In genomic region chr6:139872635-139873034, GRCh38 we compare ENCODE assay signal across 25 cellular contexts.
A peak's percentile ranks its signal among the peaks of the same experiment; 100 is the strongest.
DNase-seq lines count a peak whose midpoint lies in the region; ATAC-seq, FAIRE-seq and TF ChIP-seq lines count a peak whose summit lies in the region.
"Had no signal": no experiment of that assay in that cellular context is flagged by ENCODE, and none has a peak within 500 bp of the region (broad histone marks: within the 10 kb centered on the region; RNA-seq: fewer than 3 reads in every experiment).

No MANE protein-coding gene starts in this region.

- no peaks in the 10 kb centered on the region for H3K79me1 ChIP-seq in mesenchymal stem cell (replicated peaks; ENCODE audit: low read length, poor library complexity, severe bottlenecking)

- no peak overlapping the region for H3K4me3 Mint-ChIP-seq in CD4-positive, alpha-beta T cell
- no peak overlapping the region for H3K4me3 Mint-ChIP-seq in activated naive CD4-positive, alpha-beta T cell treated with anti-CD3 and anti-CD28 coated beads, Interleukin-2, amount 10 ng/mL, durations not matched to agents 7 days and 5 days
- H3K4me3 Mint-ChIP-seq: activated CD4-positive, alpha-beta T cell treated with anti-CD3 and anti-CD28 coated beads for 36 hours; activated naive CD4-positive, alpha-beta T cell treated with anti-CD3 and anti-CD28 coated beads, Interleukin-2, amount 50 U/mL, for 24 hours; CD4-positive, alpha-beta memory T cell; effector memory CD8-positive, alpha-beta T cell; naive thymus-derived CD4-positive, alpha-beta T cell had no signal

- WGBS in K562 (ENCODE audit: insufficient coverage, low coverage, missing lambda C conversion rate) = 18% methylated on average over 2 of the region's 2 CpGs
- 100% methylated on average over 1 of the region's 2 CpGs for WGBS in mesenchymal stem cell
- WGBS in sigmoid colon, 2 donors = 13 to 34% methylated on average over 2 of the region's 2 CpGs

- no peaks in the 10 kb centered on the region for H3K36me3 ChIP-seq in K562 (ENCODE audit: control insufficient read depth, insufficient read depth, low read length)
- H3K36me3 ChIP-seq in mesenchymal stem cell (ENCODE audit: control insufficient read depth in 1 of 2, insufficient read depth in 2 of 2, low read depth in 1 of 2, low read length in 2 of 2) = no peaks in the 10 kb centered on the region
- H3K36me3 ChIP-seq in sigmoid colon = no peaks in the 10 kb centered on the region
- H3K36me3 ChIP-seq: HAP-1, vagina had no signal

- ATAC-seq in K562 = no peak
- ATAC-seq in CD4-positive, alpha-beta T cell (ENCODE audit: poor library complexity) = no peak
- no peak for ATAC-seq in GM21825 (IDR thresholded peaks at IDR 0.05; ENCODE audit: unreplicated experiment)
- ATAC-seq: activated CD4-positive, alpha-beta T cell treated with anti-CD3 and anti-CD28 coated beads for 36 hours; effector memory CD8-positive, alpha-beta T cell; esophagus mucosa; naive thymus-derived CD4-positive, alpha-beta T cell had no signal

- TF ChIP-seq CTCF in K562 (IDR thresholded peaks at IDR 0.05 in 2 of 3, conservative IDR thresholded peaks at IDR 0.05 in 1 of 3; ENCODE audit: insufficient read depth in 2 of 3, low read depth in 1 of 3, low read length in 3 of 3) (no peak), sigmoid colon (IDR thresholded peaks at IDR 0.05) (no peak)
- no peak for TF ChIP-seq CTCF in CD4-positive, alpha-beta T cell (IDR thresholded peaks at IDR 0.05)

- H3K4me1 Mint-ChIP-seq in CD4-positive, alpha-beta T cell (ENCODE audit: low read depth) = no peaks in the 10 kb centered on the region
- no peaks in the 10 kb centered on the region for H3K4me1 Mint-ChIP-seq in activated naive CD4-positive, alpha-beta T cell treated with anti-CD3 and anti-CD28 coated beads, Interleukin-2, amount 10 ng/mL, durations not matched to agents 7 days and 5 days
- H3K4me1 Mint-ChIP-seq: activated CD4-positive, alpha-beta T cell treated with anti-CD3 and anti-CD28 coated beads for 36 hours; activated naive CD4-positive, alpha-beta T cell treated with anti-CD3 and anti-CD28 coated beads, Interleukin-2, amount 50 U/mL, for 24 hours had no signal

- no peaks in the 10 kb centered on the region for H4K20me1 ChIP-seq in K562 (replicated peaks; ENCODE audit: control insufficient read depth, insufficient read depth, low read length)

- TF ChIP-seq RAD21 in K562 (CRISPR knock-in tag; conservative IDR thresholded peaks at IDR 0.05 in 1 of 2, IDR thresholded peaks at IDR 0.05 in 1 of 2) = no peak

- H3K4me3 ChIP-seq in K562 (no peak overlapping the region), mesenchymal stem cell (ENCODE audit: insufficient read depth in 1 of 2, low read depth in 1 of 2, low read length in 2 of 2) (no peak overlapping the region), sigmoid colon (no peak overlapping the region)
- H3K4me3 ChIP-seq: HAP-1, vagina had no signal

- H3K14ac ChIP-seq in mesenchymal stem cell (ENCODE audit: low read length in 2 of 2) = no peak overlapping the region

- H3K79me2 ChIP-seq in K562 (ENCODE audit: control insufficient read depth, insufficient read depth, low read length) = no peaks in the 10 kb centered on the region

- no peak overlapping the region for H4K91ac ChIP-seq in mesenchymal stem cell (ENCODE audit: low read length)

- no peak overlapping the region for H2BK15ac ChIP-seq in mesenchymal stem cell (ENCODE audit: low read depth, poor library complexity, severe bottlenecking)

- no peaks in the 10 kb centered on the region for H3K27me3 ChIP-seq in K562 (ENCODE audit: control insufficient read depth in 2 of 2, insufficient read depth in 2 of 2, low read length in 2 of 2)
- no peaks in the 10 kb centered on the region for H3K27me3 ChIP-seq in mesenchymal stem cell (ENCODE audit: control insufficient read depth in 1 of 2, insufficient read depth in 1 of 2, low read length in 2 of 2)
- H3K27me3 ChIP-seq in sigmoid colon = no peaks in the 10 kb centered on the region
- H3K27me3 ChIP-seq in CD4-positive, alpha-beta T cell (ENCODE audit: control insufficient read depth, insufficient read depth, low read length) = no peaks in the 10 kb centered on the region
- H3K27me3 ChIP-seq: vagina had no signal

- TF ChIP-seq EP300 in K562 (IDR thresholded peaks at IDR 0.05; ENCODE audit: low read length) = no peak
- peak in 1 of 4 donors; percentile 40 for TF ChIP-seq EP300 in sigmoid colon (IDR thresholded peaks at IDR 0.05)

- H3K4ac ChIP-seq in mesenchymal stem cell (ENCODE audit: low read depth in 1 of 2, low read length in 2 of 2) = no peak overlapping the region

- H3K9me3 Mint-ChIP-seq in CD4-positive, alpha-beta T cell = no peaks in the 10 kb centered on the region
- H3K9me3 Mint-ChIP-seq in activated naive CD4-positive, alpha-beta T cell treated with anti-CD3 and anti-CD28 coated beads, Interleukin-2, amount 10 ng/mL, durations not matched to agents 7 days and 5 days = no peaks in the 10 kb centered on the region
- H3K9me3 Mint-ChIP-seq: activated naive CD4-positive, alpha-beta T cell treated with anti-CD3 and anti-CD28 coated beads, Interleukin-2, amount 50 U/mL, for 24 hours; CD4-positive, alpha-beta memory T cell; effector memory CD8-positive, alpha-beta T cell; naive thymus-derived CD4-positive, alpha-beta T cell had no signal

- peak overlapping the region; percentile 19 for H4K8ac ChIP-seq in mesenchymal stem cell (ENCODE audit: low read length)

- no peak overlapping the region for H2BK120ac ChIP-seq in mesenchymal stem cell (ENCODE audit: low read depth, low read length)

- no peak overlapping the region for H2BK5ac ChIP-seq in mesenchymal stem cell (ENCODE audit: low read depth, low read length, poor library complexity, severe bottlenecking)

- H2AFZ ChIP-seq in K562 (ENCODE audit: low read depth, low read length) = 0 out of 2 replicates have a peak overlapping the region, but pooled peaks have one; percentile 15
- H2AFZ ChIP-seq in mesenchymal stem cell (ENCODE audit: low read depth, low read length) = no peak overlapping the region

- no peak for FAIRE-seq in K562 (lab: Jason Lieb, UNC)
- FAIRE-seq: keratinocyte had no signal

- H3K9ac ChIP-seq in K562 (ENCODE audit: insufficient read depth in 1 of 2, low read depth in 2 of 2, low read length in 2 of 2) (no peak overlapping the region), mesenchymal stem cell (ENCODE audit: low read length) (no peak overlapping the region)

- H3K4me2 ChIP-seq in K562 (ENCODE audit: insufficient read depth, low read length) (no peak overlapping the region), mesenchymal stem cell (ENCODE audit: low read length, poor library complexity, severe bottlenecking) (no peak overlapping the region)

- H3K27ac ChIP-seq in K562 (ENCODE audit: extremely low read depth, low read depth, low read length) = no peak overlapping the region
- no peak overlapping the region for H3K27ac ChIP-seq in mesenchymal stem cell (ENCODE audit: low read length, poor library complexity, severe bottlenecking)
- peak overlapping the region; percentile 33 to 74 (median 52) for H3K27ac ChIP-seq in sigmoid colon
- no peak overlapping the region for H3K27ac ChIP-seq in CD4-positive, alpha-beta T cell (ENCODE audit: low read depth, low read length)
- H3K27ac ChIP-seq: vagina had no signal

- no peak for TF ChIP-seq POLR2A in K562 (conservative IDR thresholded peaks at IDR 0.05)
- TF ChIP-seq POLR2A in sigmoid colon (IDR thresholded peaks at IDR 0.05) = no peak

- H3K27ac Mint-ChIP-seq in CD4-positive, alpha-beta T cell = no peak overlapping the region
- no peak overlapping the region for H3K27ac Mint-ChIP-seq in activated naive CD4-positive, alpha-beta T cell treated with anti-CD3 and anti-CD28 coated beads, Interleukin-2, amount 10 ng/mL, durations not matched to agents 7 days and 5 days
- H3K27ac Mint-ChIP-seq: activated CD4-positive, alpha-beta T cell treated with anti-CD3 and anti-CD28 coated beads for 36 hours; activated naive CD4-positive, alpha-beta T cell treated with anti-CD3 and anti-CD28 coated beads, Interleukin-2, amount 50 U/mL, for 24 hours; effector memory CD8-positive, alpha-beta T cell; naive thymus-derived CD4-positive, alpha-beta T cell had no signal

- DNase-seq in NCI-H446 treated with DMSO at 0.1 percent for 48 hours (lab: John Stamatoyannopoulos, UW) (peak; percentile 22), K562 (ENCODE audit: extremely low read depth in 1 of 4, low spot score in 3 of 4) (no peak), mesenchymal stem cell (no peak), sigmoid colon (peak; percentile 73)
- no peak for DNase-seq in CD4-positive, alpha-beta T cell
- DNase-seq in activated naive CD4-positive, alpha-beta T cell treated with anti-CD3 and anti-CD28 coated beads, Interleukin-2, amount 10 ng/mL, durations not matched to agents 7 days and 5 days = no peak
- DNase-seq: activated CD4-positive, alpha-beta T cell treated with anti-CD3 and anti-CD28 coated beads for 36 hours; activated T-cell treated with anti-CD3 and anti-CD28 coated beads, Interleukin-2, amount 50 U/mL, for 48 hours; CD4-positive, alpha-beta memory T cell; DMS153; effector memory CD8-positive, alpha-beta T cell; mammary epithelial cell; MM.1S; naive thymus-derived CD4-positive, alpha-beta T cell; NCI-H1694; NCI-H526 treated with DMSO at 0.1 percent for 48 hours; OCI-M1; SHP77 treated with DMSO at 0.1 percent for 48 hours; T-helper 1 cell had no signal

- H3K9me3 ChIP-seq in K562 (replicated peaks; ENCODE audit: control insufficient read depth, insufficient read depth, low read depth, low read length) (no peaks in the 10 kb centered on the region), mesenchymal stem cell (ENCODE audit: control insufficient read depth, low read length) (no peaks in the 10 kb centered on the region), sigmoid colon (no peaks in the 10 kb centered on the region)
- no peaks in the 10 kb centered on the region for H3K9me3 ChIP-seq in CD4-positive, alpha-beta T cell (ENCODE audit: control insufficient read depth, low read length)
- H3K9me3 ChIP-seq: HAP-1, vagina had no signal

- H3K18ac ChIP-seq in mesenchymal stem cell (ENCODE audit: low read depth in 1 of 2, low read length in 2 of 2) = peak overlapping the region in 1 of 2 experiments; percentile 37

- CTCF ChIA-PET in K562 (lab: Yijun Ruan, JAX; ENCODE audit: low intra/inter-chr PET ratio) = no interaction called here
- CTCF ChIA-PET in CD4-positive, alpha-beta T cell (lab: Charles Lee) = no interaction called here
- CTCF ChIA-PET in activated naive CD4-positive, alpha-beta T cell treated with anti-CD3 and anti-CD28 coated beads, Interleukin-2, amount 10 ng/mL, durations not matched to agents 7 days and 5 days (lab: Charles Lee) = interaction anchor here (0.6 kb wide), 1 partner anchor 242 kb away, joined by 4 read pairs; no protein-coding TSS in a partner anchor

- H2BK12ac ChIP-seq in mesenchymal stem cell (ENCODE audit: low read length in 2 of 2) = peak overlapping the region in 1 of 2 experiments; percentile 29

- POLR2A ChIA-PET in K562 (lab: Yijun Ruan, JAX) = interaction anchor here (1.0 kb wide), 1 partner anchor 15 kb away, joined by 3 read pairs; no protein-coding TSS in a partner anchor
- POLR2A ChIA-PET in CD4-positive, alpha-beta T cell (lab: Charles Lee) = no interaction called here

- H3K36me3 Mint-ChIP-seq in CD4-positive, alpha-beta T cell (ENCODE audit: low read depth) = no peaks in the 10 kb centered on the region
- no peaks in the 10 kb centered on the region for H3K36me3 Mint-ChIP-seq in activated naive CD4-positive, alpha-beta T cell treated with anti-CD3 and anti-CD28 coated beads, Interleukin-2, amount 10 ng/mL, durations not matched to agents 7 days and 5 days
- H3K36me3 Mint-ChIP-seq: activated naive CD4-positive, alpha-beta T cell treated with anti-CD3 and anti-CD28 coated beads, Interleukin-2, amount 50 U/mL, for 24 hours; CD4-positive, alpha-beta memory T cell; naive thymus-derived CD4-positive, alpha-beta T cell had no signal

- H2AK5ac ChIP-seq in mesenchymal stem cell (ENCODE audit: low read length, severe bottlenecking) = no peak overlapping the region

- BruUV-seq in K562 (replicated peaks; lab: Mats Ljungman, UMichigan) = no TSS peak

- H3K27me3 Mint-ChIP-seq in CD4-positive, alpha-beta T cell = no peaks in the 10 kb centered on the region
- H3K27me3 Mint-ChIP-seq in activated naive CD4-positive, alpha-beta T cell treated with anti-CD3 and anti-CD28 coated beads, Interleukin-2, amount 10 ng/mL, durations not matched to agents 7 days and 5 days = no peaks in the 10 kb centered on the region
- H3K27me3 Mint-ChIP-seq: activated CD4-positive, alpha-beta T cell treated with anti-CD3 and anti-CD28 coated beads for 36 hours; activated naive CD4-positive, alpha-beta T cell treated with anti-CD3 and anti-CD28 coated beads, Interleukin-2, amount 50 U/mL, for 24 hours had no signal

- no peaks in the 10 kb centered on the region for H3K4me1 ChIP-seq in K562 (replicated peaks in 1 of 2; ENCODE audit: control insufficient read depth in 2 of 2, insufficient read depth in 2 of 2, low read length in 2 of 2)
- H3K4me1 ChIP-seq in mesenchymal stem cell (ENCODE audit: control insufficient read depth, insufficient read depth, low read depth, low read length) = no peaks in the 10 kb centered on the region
- H3K4me1 ChIP-seq in sigmoid colon = peaks cover 0 to 23% (median 7%) of the 10 kb centered on the region in 4 donors
- H3K4me1 ChIP-seq: HAP-1, vagina had no signal

- H3K23ac ChIP-seq in mesenchymal stem cell (ENCODE audit: low read length in 2 of 2) = no peak overlapping the region

- intact Hi-C loops in K562 (cut with micrococcal nuclease) (no loop called here), sigmoid colon (cut with DNase I) (no loop called here)
- intact Hi-C loops in CD4-positive, alpha-beta T cell (cut with DNase I, micrococcal nuclease) = no loop called here

- in situ Hi-C loops in K562 (cut with MboI) = no loop called here

- no peaks in the 10 kb centered on the region for H3K9me1 ChIP-seq in K562 (ENCODE audit: control insufficient read depth, insufficient read depth, low read length)

Comparison
In these comparisons a context has a peak if more than half of its experiments do, and no peak if none do; other contexts are left out.
1. DNase-seq: peak in NCI-H446 treated with DMSO at 0.1 percent for 48 hours (single experiment) and sigmoid colon (single experiment); none in K562 (0 of 4), mesenchymal stem cell (single experiment), CD4-positive, alpha-beta T cell (0 of 10) and activated naive CD4-positive, alpha-beta T cell treated with anti-CD3 and anti-CD28 coated beads, Interleukin-2, amount 10 ng/mL, durations not matched to agents 7 days and 5 days (single experiment).
2. H3K27ac ChIP-seq: peak in sigmoid colon (4 of 4); none in K562 (single experiment), mesenchymal stem cell (single experiment) and CD4-positive, alpha-beta T cell (single experiment).